In genomic region chr16:57315401-57315800, GRCh38 we compare ENCODE assay signal across 2 cellular contexts.
TF ChIP-seq lines count a peak whose summit lies in the region.

No MANE protein-coding gene starts in this region.

TF ChIP-seq in HEK293, 187 proteins besides CTCF, POLR2A, EP300 and RAD21:
- TF ChIP-seq WT1 (tag by site-specific recombination; IDR thresholded peaks at IDR 0.05) (no peak), ZNF664 (tag by site-specific recombination; IDR thresholded peaks at IDR 0.05) (peak; percentile 36; the same call in 1 of the 2 replicates)

TF ChIP-seq in GM12878, 131 proteins besides CTCF, POLR2A, EP300 and RAD21:
- TF ChIP-seq STAT3 (IDR thresholded peaks at IDR 0.05; ENCODE audit: low read depth, low read length): no peak
- TF ChIP-seq RUNX3 (IDR thresholded peaks at IDR 0.05; ENCODE audit: low read length): no peak
- no peak for TF ChIP-seq FOXM1 (IDR thresholded peaks at IDR 0.05; ENCODE audit: low read depth, low read length)
- no peak for TF ChIP-seq SREBF2 (IDR thresholded peaks at IDR 0.05; ENCODE audit: low read length)
- no peak for TF ChIP-seq USF1 (IDR thresholded peaks at IDR 0.05; ENCODE audit: borderline replicate concordance, extremely low read length, insufficient read depth, low read depth, low read length)
- TF ChIP-seq JUNB (IDR thresholded peaks at IDR 0.05): no peak
- no peak for TF ChIP-seq RAD51 (IDR thresholded peaks at IDR 0.05)
